Comparison of ENCODE assay signal across 9 cellular contexts in genomic region chr19:30997222-30997621, GRCh38.
"Had no signal": no experiment of that assay in that cellular context is flagged by ENCODE, and none has a peak within 500 bp of the region (broad histone marks: within the 10 kb centered on the region; RNA-seq: fewer than 3 reads in every experiment).

No MANE protein-coding gene starts in this region.

- H2AFZ ChIP-seq: GM23338 had no signal

- DNase-seq: H9, HCEC 1CT, KBM-7 had no signal

- H3K27ac ChIP-seq: HL-60 had no signal

- H3K9me3 Mint-ChIP-seq: GM23338, H9 had no signal

- H3K4me3 Mint-ChIP-seq: GM23338, H9, IgD-negative memory B cell had no signal

- H3K27ac Mint-ChIP-seq: GM23338, H9, IgD-negative memory B cell had no signal

- ATAC-seq: GM23338, HepG2 had no signal

- H3K4me2 ChIP-seq: GM23338 had no signal

- H3K4me3 ChIP-seq: GM23338 had no signal

- H3K36me3 Mint-ChIP-seq: IgD-negative memory B cell had no signal

- H3K4me1 Mint-ChIP-seq: IgD-negative memory B cell had no signal

- FAIRE-seq: H1, H54, HepG2 had no signal

- H3K27me3 Mint-ChIP-seq: IgD-negative memory B cell had no signal
